8 cellular contexts compared by ENCODE assay signal in genomic region chr5:141420855-141421488, GRCh38. TPM values are rescaled to one million over a fixed set of nuclear protein-coding genes. Genes with fewer than 3 reads are reported as not detected.
DNase-seq lines count a peak whose midpoint lies in the region; ATAC-seq and TF ChIP-seq lines count a peak whose summit lies in the region.

PCDHGA11 (plus strand) TSS chr5:141421051; CDS start chr5:141421228, 177 bp downstream.

- H3K9ac ChIP-seq in H9 (ENCODE audit: extremely low read depth, insufficient read length, low read length), result no peak within 1 kb of the TSS
- H3K9ac ChIP-seq in duodenal mucosa (ENCODE audit: low read depth in 1 of 2, low read length in 2 of 2), result no peak within 1 kb of the TSS
- H3K9ac ChIP-seq in mucosa of rectum (ENCODE audit: low read depth in 1 of 2, low read length in 2 of 2), result no peak within 1 kb of the TSS

- no peaks in the 10 kb centered on the region for H3K79me1 ChIP-seq in H9 (ENCODE audit: insufficient read depth, low read depth, low read length, poor library complexity, severe bottlenecking)

- no peak within 1 kb of the TSS for H3K18ac ChIP-seq in H9 (ENCODE audit: insufficient read length, low read depth, low read length)

- no peak for ATAC-seq in CD4-positive, CD25-positive, alpha-beta regulatory T cell (ENCODE audit: low read depth in 2 of 2)
- no peak for ATAC-seq in RWPE2 (ENCODE audit: low read depth)

- H3K9me3 Mint-ChIP-seq in CD4-positive, CD25-positive, alpha-beta regulatory T cell, result peaks cover 0 to 48% (median 19%) of the 10 kb centered on the region in 7 donors
- H3K9me3 Mint-ChIP-seq in H9, result peaks cover 62 to 76% of the 10 kb centered on the region in 2 experiments

- peak in 1 of 3 donors; percentile 55 for DNase-seq in CD4-positive, CD25-positive, alpha-beta regulatory T cell
- DNase-seq in H9, result peak; percentile 74
- DNase-seq in RWPE2 (ENCODE audit: low spot score), result no peak
- DNase-seq in MG63, result no peak
- no peak for DNase-seq in SHP77 treated with DMSO at 0.1 percent for 48 hours (lab: John Stamatoyannopoulos, UW)
- no peak for DNase-seq in activated effector memory CD4-positive, alpha-beta T cell treated with Interleukin-2 at 50 U/mL for 16 hours

- no peak within 1 kb of the TSS for H2BK12ac ChIP-seq in H9 (ENCODE audit: insufficient read length, low read depth, low read length)

- H3K9me3 ChIP-seq in CD4-positive, CD25-positive, alpha-beta regulatory T cell (ENCODE audit: control insufficient read depth in 2 of 2, low read length in 2 of 2), result peaks cover 24 to 60% of the 10 kb centered on the region in 2 experiments
- H3K9me3 ChIP-seq in H9 (ENCODE audit: control insufficient read depth, low read depth, low read length) (peaks cover 13% of the 10 kb centered on the region), RWPE2 (ENCODE audit: severe bottlenecking) (peaks cover 65% of the 10 kb centered on the region), duodenal mucosa (ENCODE audit: control insufficient read depth in 1 of 2, low read length in 2 of 2) (peaks cover 54 to 83% of the 10 kb centered on the region in 2 donors), mucosa of rectum (ENCODE audit: control insufficient read depth in 2 of 2, low read length in 2 of 2) (peaks cover 41 to 45% of the 10 kb centered on the region in 2 donors), MG63 (peaks cover 15% of the 10 kb centered on the region; the same call in 1 of the 2 replicates)

- no peak within 1 kb of the TSS for H3K4ac ChIP-seq in H9 (ENCODE audit: low read depth, low read length)

- peaks cover 13% of the 10 kb centered on the region for H3K36me3 Mint-ChIP-seq in CD4-positive, CD25-positive, alpha-beta regulatory T cell
- H3K36me3 Mint-ChIP-seq in H9 (ENCODE audit: insufficient read depth in 1 of 3, low read depth in 3 of 3), result peaks cover 52 to 85% (median 59%) of the 10 kb centered on the region in 3 experiments

- H3K27me3 ChIP-seq in CD4-positive, CD25-positive, alpha-beta regulatory T cell (ENCODE audit: control insufficient read depth, insufficient read depth, low read length), result peaks cover 55% of the 10 kb centered on the region
- H3K27me3 ChIP-seq in H9 (ENCODE audit: insufficient read depth, low read length) (no peaks in the 10 kb centered on the region; the same call in 1 of the 2 replicates), RWPE2 (ENCODE audit: insufficient read depth, poor library complexity, severe bottlenecking) (no peaks in the 10 kb centered on the region), duodenal mucosa (ENCODE audit: control insufficient read depth in 1 of 2, insufficient read depth in 2 of 2, low read length in 2 of 2) (peaks cover 0 to 8% of the 10 kb centered on the region in 2 donors), mucosa of rectum (ENCODE audit: control insufficient read depth in 2 of 2, insufficient read depth in 2 of 2, low read length in 2 of 2) (no peaks in the 10 kb centered on the region), MG63 (no peaks in the 10 kb centered on the region)

- no peak within 1 kb of the TSS for H3K23ac ChIP-seq in H9 (ENCODE audit: insufficient read length, low read depth, low read length)

- H2BK15ac ChIP-seq in H9 (ENCODE audit: low read depth, low read length), result no peak within 1 kb of the TSS

- H2AFZ ChIP-seq in H9 (ENCODE audit: low read length), result no peak within 1 kb of the TSS

- peaks cover 0 to 19% (median 6%) of the 10 kb centered on the region in 4 donors for H3K4me1 Mint-ChIP-seq in CD4-positive, CD25-positive, alpha-beta regulatory T cell
- H3K4me1 Mint-ChIP-seq in H9, result peaks cover 4 to 9% of the 10 kb centered on the region in 2 experiments; a peak in 3 of 4 replicates

- H3K27ac ChIP-seq in CD4-positive, CD25-positive, alpha-beta regulatory T cell (ENCODE audit: insufficient read depth, low read length, poor library complexity, severe bottlenecking), result no peak within 1 kb of the TSS
- H3K27ac ChIP-seq in H9 (ENCODE audit: insufficient read length, low read depth, low read length) (no peak within 1 kb of the TSS), RWPE2 (ENCODE audit: poor library complexity, severe bottlenecking) (no peak within 1 kb of the TSS), duodenal mucosa (ENCODE audit: low read depth, low read length) (no peak within 1 kb of the TSS), mucosa of rectum (ENCODE audit: low read depth in 2 of 2, low read length in 2 of 2) (no peak within 1 kb of the TSS)

- H3K79me2 ChIP-seq in H9 (ENCODE audit: insufficient read depth, low read length), result no peaks in the 10 kb centered on the region

- H3K56ac ChIP-seq in H9 (ENCODE audit: insufficient read length, low read depth, low read length), result no peak within 1 kb of the TSS

- TF ChIP-seq CTCF in H9 (conservative IDR thresholded peaks at IDR 0.05) (peak; percentile 74), RWPE2 (IDR thresholded peaks at IDR 0.05; ENCODE audit: poor library complexity, severe bottlenecking) (peak; percentile 49)

- no peak within 1 kb of the TSS for H4K5ac ChIP-seq in H9 (ENCODE audit: insufficient read length, low read depth, low read length)

- peaks cover 9% of the 10 kb centered on the region for H3K4me1 ChIP-seq in CD4-positive, CD25-positive, alpha-beta regulatory T cell (ENCODE audit: control insufficient read depth, insufficient read depth, low read length, poor library complexity, severe bottlenecking)
- no peaks in the 10 kb centered on the region for H3K4me1 ChIP-seq in H9 (ENCODE audit: insufficient read depth, low read length)
- no peaks in the 10 kb centered on the region for H3K4me1 ChIP-seq in RWPE2 (ENCODE audit: insufficient read depth, poor library complexity, severe bottlenecking)
- no peaks in the 10 kb centered on the region for H3K4me1 ChIP-seq in duodenal mucosa (ENCODE audit: control insufficient read depth in 1 of 2, insufficient read depth in 2 of 2, low read length in 2 of 2)
- no peaks in the 10 kb centered on the region for H3K4me1 ChIP-seq in mucosa of rectum (ENCODE audit: control insufficient read depth in 2 of 2, insufficient read depth in 2 of 2, low read length in 2 of 2)

- peak within 1 kb of the TSS; percentile 54 to 80 (median 66) for H3K4me3 Mint-ChIP-seq in CD4-positive, CD25-positive, alpha-beta regulatory T cell
- peak within 1 kb of the TSS; percentile 32 to 60; a peak in 3 of 5 replicates for H3K4me3 Mint-ChIP-seq in H9

- H3T11ph ChIP-seq in H9 (ENCODE audit: low read length), result no peak within 1 kb of the TSS

- H3K27me3 Mint-ChIP-seq in CD4-positive, CD25-positive, alpha-beta regulatory T cell, result peaks cover 69% of the 10 kb centered on the region
- H3K27me3 Mint-ChIP-seq in H9 (ENCODE audit: low read depth), result peaks cover 17% of the 10 kb centered on the region

- no peak within 1 kb of the TSS for H2BK120ac ChIP-seq in H9 (ENCODE audit: low read depth, low read length, poor library complexity, severe bottlenecking)

- H2AK5ac ChIP-seq in H9 (ENCODE audit: insufficient read length, low read length), result no peak within 1 kb of the TSS

- H4K20me1 ChIP-seq in H9 (ENCODE audit: control insufficient read depth, insufficient read depth, insufficient read length), result no peaks in the 10 kb centered on the region

- no peak within 1 kb of the TSS for H2BK5ac ChIP-seq in H9 (ENCODE audit: insufficient read length, low read length)

- H4K8ac ChIP-seq in H9 (replicated peaks; ENCODE audit: insufficient read length, low read depth, low read length), result no peak within 1 kb of the TSS

- H3K36me3 ChIP-seq in CD4-positive, CD25-positive, alpha-beta regulatory T cell (ENCODE audit: control insufficient read depth, insufficient read depth, low read length), result no peaks in the 10 kb centered on the region
- H3K36me3 ChIP-seq in RWPE2 (ENCODE audit: low read depth) (0 out of 2 replicates have a peak, but pooled peaks cover 5% of the 10 kb centered on the region), duodenal mucosa (ENCODE audit: control insufficient read depth in 1 of 2, insufficient read depth in 2 of 2, low read length in 2 of 2) (peaks cover 3 to 4% of the 10 kb centered on the region in 2 donors), mucosa of rectum (ENCODE audit: control insufficient read depth in 2 of 2, insufficient read depth in 2 of 2, low read length in 2 of 2) (no peaks in the 10 kb centered on the region), MG63 (no peaks in the 10 kb centered on the region)

- no peak within 1 kb of the TSS for H3K4me2 ChIP-seq in H9 (ENCODE audit: insufficient read depth, insufficient read length, low read length)

- no peak within 1 kb of the TSS for H4K91ac ChIP-seq in H9 (ENCODE audit: insufficient read length, low read depth, low read length)

- H3K23me2 ChIP-seq in H9 (ENCODE audit: insufficient read length, low read depth, low read length, poor library complexity, severe bottlenecking), result peaks cover 7% of the 10 kb centered on the region

- H3K4me3 ChIP-seq in CD4-positive, CD25-positive, alpha-beta regulatory T cell (ENCODE audit: low read depth, low read length), result peak within 1 kb of the TSS; percentile 34
- no peak within 1 kb of the TSS for H3K4me3 ChIP-seq in RWPE2 (ENCODE audit: severe bottlenecking)
- peak within 1 kb of the TSS; percentile 53 to 59 for H3K4me3 ChIP-seq in duodenal mucosa (ENCODE audit: low read depth in 1 of 2, low read length in 2 of 2)
- H3K4me3 ChIP-seq in mucosa of rectum (ENCODE audit: low read length in 2 of 2), result peak within 1 kb of the TSS; percentile 13 to 47
- H3K4me3 ChIP-seq in MG63, result no peak within 1 kb of the TSS

- H3K27ac Mint-ChIP-seq in CD4-positive, CD25-positive, alpha-beta regulatory T cell, result peak within 1 kb of the TSS in 2 of 3 donors; percentile 26 to 58
- peak within 1 kb of the TSS in 1 of 3 experiments; percentile 35; a peak in 2 of 7 replicates for H3K27ac Mint-ChIP-seq in H9

- H3K14ac ChIP-seq in H9 (ENCODE audit: insufficient read depth, low read length), result 0 out of 2 replicates have a peak within 1 kb of the TSS, but pooled peaks have one; percentile 11

- no CpG with 5 or more reads among the region's 42 CpGs for whole genome bisulfite sequencing in H9 (ENCODE audit: extremely low coverage, insufficient read length, low lambda C conversion rate)

- no peak within 1 kb of the TSS for H2BK20ac ChIP-seq in H9 (ENCODE audit: low read depth, low read length, poor library complexity, severe bottlenecking)

RNA-seq across cellular contexts. Expression of gene PCDHGA11, which starts in this region (rescaled TPM):
- not detected for total RNA-seq in CD4-positive, CD25-positive, alpha-beta regulatory T cell
- polyA plus RNA-seq in CD4-positive, CD25-positive, alpha-beta regulatory T cell, result not detected
- total RNA-seq in H9 (2021), result 2.6 and 2.7 TPM in 2 replicates
- total RNA-seq in MG63 (2014; rRNA removed; shearing (Covaris generic); ENCODE audit: low replicate concordance), result not detected in 2 replicates

Comparison
In these comparisons a context has a peak if more than half of its experiments do, and no peak if none do; other contexts are left out.
1. H3K4me3 ChIP-seq: peak in CD4-positive, CD25-positive, alpha-beta regulatory T cell (single experiment), duodenal mucosa (2 of 2) and mucosa of rectum (2 of 2); none in RWPE2 (single experiment) and MG63 (single experiment).